22 cellular contexts compared by ENCODE assay signal in genomic region chr2:33680906-33681305, GRCh38.
"Had no signal": no experiment of that assay in that cellular context is flagged by ENCODE, and none has a peak within 500 bp of the region (broad histone marks: within the 10 kb centered on the region; RNA-seq: fewer than 3 reads in every experiment).

No MANE protein-coding gene starts in this region.

- ATAC-seq: body of pancreas, left lobe of liver, T-helper 17 cell had no signal

- H2AFZ ChIP-seq: hepatocyte had no signal

- H3K27ac Mint-ChIP-seq: activated naive CD4-positive, alpha-beta T cell treated with anti-CD3 and anti-CD28 coated beads, Interleukin-2, amount 10 ng/mL, durations not matched to agents 7 days and 5 days; dendritic cell treated with granulocyte-macrophage colony-stimulating factor and Interleukin-4, amounts not matched to agents 40 ng/mL and 50 ng/mL, for 4 days; immature natural killer cell; nephron; T-helper 17 cell had no signal

- H3K36me3 Mint-ChIP-seq: activated naive CD4-positive, alpha-beta T cell treated with anti-CD3 and anti-CD28 coated beads, Interleukin-2, amount 10 ng/mL, durations not matched to agents 7 days and 5 days had no signal

- H3K9me3 Mint-ChIP-seq: activated naive CD4-positive, alpha-beta T cell treated with anti-CD3 and anti-CD28 coated beads, Interleukin-2, amount 10 ng/mL, durations not matched to agents 7 days and 5 days; dendritic cell treated with granulocyte-macrophage colony-stimulating factor and Interleukin-4, amounts not matched to agents 40 ng/mL and 50 ng/mL, for 4 days had no signal

- H3K27ac ChIP-seq: body of pancreas, hepatocyte, right atrium auricular region, spleen, testis, vagina had no signal

- H3K4me3 ChIP-seq: body of pancreas, hepatocyte, right atrium auricular region, spleen, testis, vagina had no signal

- H3K4me2 ChIP-seq: hepatocyte had no signal

- H3K27me3 ChIP-seq: body of pancreas, hepatocyte, right atrium auricular region, spleen, testis, vagina had no signal

- H3K4me1 ChIP-seq: body of pancreas, right atrium auricular region, spleen, vagina had no signal

- H3K4me1 Mint-ChIP-seq: activated naive CD4-positive, alpha-beta T cell treated with anti-CD3 and anti-CD28 coated beads, Interleukin-2, amount 10 ng/mL, durations not matched to agents 7 days and 5 days; immature natural killer cell; T-helper 17 cell had no signal

- H3K27me3 Mint-ChIP-seq: activated naive CD4-positive, alpha-beta T cell treated with anti-CD3 and anti-CD28 coated beads, Interleukin-2, amount 10 ng/mL, durations not matched to agents 7 days and 5 days; dendritic cell treated with granulocyte-macrophage colony-stimulating factor and Interleukin-4, amounts not matched to agents 40 ng/mL and 50 ng/mL, for 4 days had no signal

- H3K79me2 ChIP-seq: hepatocyte had no signal

- H3K9me3 ChIP-seq: body of pancreas, testis, vagina had no signal

- H3K36me3 ChIP-seq: right atrium auricular region, spleen, vagina had no signal

- H3K4me3 Mint-ChIP-seq: activated naive CD4-positive, alpha-beta T cell treated with anti-CD3 and anti-CD28 coated beads, Interleukin-2, amount 10 ng/mL, durations not matched to agents 7 days and 5 days; dendritic cell treated with granulocyte-macrophage colony-stimulating factor and Interleukin-4, amounts not matched to agents 40 ng/mL and 50 ng/mL, for 4 days; immature natural killer cell; nephron; T-helper 17 cell had no signal

- DNase-seq: activated CD4-positive, alpha-beta T cell treated with anti-CD3 and anti-CD28 coated beads for 4 hours; activated CD4-positive, alpha-beta T cell treated with anti-CD3 and anti-CD28 coated beads, Interleukin-2, amount 50 U/mL, for 48 hours; activated CD4-positive, CD25-positive, alpha-beta regulatory T cell; activated effector memory CD4-positive, alpha-beta T cell treated with anti-CD3 and anti-CD28 coated beads, Interleukin-2, amount 50 U/mL, for 16 hours; activated naive CD4-positive, alpha-beta T cell treated with anti-CD3 and anti-CD28 coated beads, Interleukin-2, amount 10 ng/mL, durations not matched to agents 7 days and 5 days; activated T-cell treated with anti-CD3 and anti-CD28 coated beads, Interleukin-2, amount 50 U/mL, for 48 hours; body of pancreas; effector CD8-positive, alpha-beta T cell; glutamatergic neuron; immature natural killer cell; mammary epithelial cell; spleen; stimulated activated CD4-positive, alpha-beta T cell treated with anti-CD3 and anti-CD28 coated beads, Interleukin-4, amount 100 ng/mL, for 1 hour; stimulated activated naive CD4-positive, alpha-beta T cell; T-helper 17 cell had no signal
